In genomic region chr15:92519709-92520108, GRCh38 we compare ENCODE assay signal across 26 cellular contexts.
"Had no signal": no experiment of that assay in that cellular context is flagged by ENCODE, and none has a peak within 500 bp of the region (broad histone marks: within the 10 kb centered on the region; RNA-seq: fewer than 3 reads in every experiment).

No MANE protein-coding gene starts in this region.

- H3K27me3 Mint-ChIP-seq: activated CD4-positive, alpha-beta T cell treated with anti-CD3 and anti-CD28 coated beads for 36 hours; activated naive CD8-positive, alpha-beta T cell; dendritic cell treated with granulocyte-macrophage colony-stimulating factor and Interleukin-4, amounts not matched to agents 40 ng/mL and 50 ng/mL, for 4 days had no signal

- H3K4me3 Mint-ChIP-seq: activated CD4-positive, alpha-beta T cell treated with anti-CD3 and anti-CD28 coated beads for 36 hours; activated naive CD8-positive, alpha-beta T cell; activated T-cell treated with anti-CD3 and anti-CD28 coated beads, Interleukin-2, amount 50 U/mL, for 72 hours; dendritic cell treated with granulocyte-macrophage colony-stimulating factor and Interleukin-4, amounts not matched to agents 40 ng/mL and 50 ng/mL, for 4 days; endodermal cell; memory B cell; natural killer cell treated with Interleukin-12 subunit alpha and Interleukin-12 subunit beta and Interleukin-15 and Interleukin-18, amount 100 ng/mL, for 72 hours; T-helper 2 cell treated with Interferon-gamma antibody and Interleukin-4, amounts not matched to agents 5 μg/mL and 100 μg/mL, for 36 hours had no signal

- H3K27ac Mint-ChIP-seq: activated CD4-positive, alpha-beta T cell treated with anti-CD3 and anti-CD28 coated beads for 36 hours; activated naive CD8-positive, alpha-beta T cell; activated T-cell treated with anti-CD3 and anti-CD28 coated beads, Interleukin-2, amount 50 U/mL, for 72 hours; dendritic cell treated with granulocyte-macrophage colony-stimulating factor and Interleukin-4, amounts not matched to agents 40 ng/mL and 50 ng/mL, for 4 days; endodermal cell; memory B cell; natural killer cell treated with Interleukin-12 subunit alpha and Interleukin-12 subunit beta and Interleukin-15 and Interleukin-18, amount 100 ng/mL, for 72 hours; T-helper 2 cell treated with Interferon-gamma antibody and Interleukin-4, amounts not matched to agents 5 μg/mL and 100 μg/mL, for 36 hours had no signal

- DNase-seq: activated CD4-positive, alpha-beta T cell treated with anti-CD3 and anti-CD28 coated beads for 36 hours; activated CD4-positive, alpha-beta T cell treated with anti-CD3 and anti-CD28 coated beads, Interleukin-2, amount 50 U/mL, for 4 hours; activated CD4-positive, CD25-positive, alpha-beta regulatory T cell; activated naive CD4-positive, alpha-beta T cell; activated T-cell treated with anti-CD3 and anti-CD28 coated beads for 4 hours; activated T-cell treated with anti-CD3 and anti-CD28 coated beads, Interleukin-2, amount 50 U/mL, for 72 hours; aorta; central memory CD4-positive, alpha-beta T cell; endodermal cell; foreskin fibroblast; head of caudate nucleus; hippocampal formation; kidney; spleen; stimulated activated naive CD4-positive, alpha-beta T cell; T-helper 1 cell had no signal

- FAIRE-seq: kidney had no signal

- H3K9me3 ChIP-seq: breast epithelium, neutrophil, spleen, suprapubic skin, tibial nerve had no signal

- H3K36me3 ChIP-seq: breast epithelium, neutrophil, spleen, suprapubic skin, tibial nerve had no signal

- H3K4me3 ChIP-seq: breast epithelium, spleen, suprapubic skin, tibial nerve had no signal

- H3K27ac ChIP-seq: breast epithelium, neutrophil, spleen, suprapubic skin, tibial nerve had no signal

- H3K4me1 Mint-ChIP-seq: memory B cell had no signal

- H3K9me3 Mint-ChIP-seq: activated T-cell treated with anti-CD3 and anti-CD28 coated beads, Interleukin-2, amount 50 U/mL, for 72 hours; dendritic cell treated with granulocyte-macrophage colony-stimulating factor and Interleukin-4, amounts not matched to agents 40 ng/mL and 50 ng/mL, for 4 days; memory B cell; natural killer cell treated with Interleukin-12 subunit alpha and Interleukin-12 subunit beta and Interleukin-15 and Interleukin-18, amount 100 ng/mL, for 72 hours; T-helper 2 cell treated with Interferon-gamma antibody and Interleukin-4, amounts not matched to agents 5 μg/mL and 100 μg/mL, for 36 hours had no signal

- H3K27me3 ChIP-seq: breast epithelium, neutrophil, spleen, suprapubic skin, tibial nerve had no signal

- ATAC-seq: activated CD4-positive, alpha-beta T cell treated with anti-CD3 and anti-CD28 coated beads for 36 hours; activated T-cell treated with anti-CD3 and anti-CD28 coated beads, Interleukin-2, amount 50 U/mL, for 72 hours; esophagus mucosa; natural killer cell treated with Interleukin-12 subunit alpha and Interleukin-12 subunit beta and Interleukin-15 and Interleukin-18, amount 100 ng/mL, for 72 hours had no signal

- H3K4me1 ChIP-seq: suprapubic skin had no signal

- H3K36me3 Mint-ChIP-seq: activated naive CD8-positive, alpha-beta T cell; memory B cell; natural killer cell treated with Interleukin-12 subunit alpha and Interleukin-12 subunit beta and Interleukin-15 and Interleukin-18, amount 100 ng/mL, for 72 hours had no signal
